9 cellular contexts compared by ENCODE assay signal in the genomic region with DNA sequence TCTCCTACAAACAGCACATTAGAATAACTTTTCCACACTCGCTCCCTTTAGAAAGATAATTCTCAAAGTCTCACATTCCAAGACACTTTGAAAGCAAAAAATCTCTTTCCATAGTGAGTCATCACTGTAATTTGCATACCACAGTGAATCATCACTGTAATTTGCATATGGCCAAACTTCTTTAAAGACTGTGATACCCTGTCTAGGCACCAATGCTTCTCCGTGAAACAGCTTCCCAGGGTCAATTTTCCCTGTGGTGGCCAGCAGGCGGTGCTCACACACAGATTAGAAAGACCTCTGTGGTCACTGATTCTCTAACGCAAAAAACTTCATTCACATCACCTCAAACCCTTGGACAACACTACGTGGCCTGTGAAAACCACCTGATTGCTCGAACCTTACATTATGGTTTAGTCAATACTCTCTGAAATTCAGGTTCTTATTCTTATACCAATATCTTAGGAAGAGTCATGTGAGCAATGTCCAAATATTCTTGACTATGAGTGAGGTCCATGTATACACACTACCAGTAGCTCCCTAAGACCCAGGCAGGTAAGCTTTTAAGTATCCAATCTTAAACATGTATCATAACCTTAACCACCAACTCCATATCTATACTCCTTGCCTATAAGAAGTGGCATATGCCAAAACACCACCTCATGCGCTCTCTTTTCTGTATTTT.
DNase-seq lines count a peak whose midpoint lies in the region; ATAC-seq and TF ChIP-seq lines count a peak whose summit lies in the region.
"Had no signal": no experiment of that assay in that cellular context is flagged by ENCODE, and none has a peak within 500 bp of the region (broad histone marks: within the 10 kb centered on the region; RNA-seq: fewer than 3 reads in every experiment).

No MANE protein-coding gene starts in this region.

- H3F3A ChIP-seq in SK-N-SH (replicated peaks; ENCODE audit: insufficient read depth), result no peaks in the 10 kb centered on the region

- H3K36me3 Mint-ChIP-seq in CD8-positive, alpha-beta T cell, result no peaks in the 10 kb centered on the region

- no peak overlapping the region for H3K4me3 ChIP-seq in CD8-positive, alpha-beta T cell (ENCODE audit: low read depth, low read length)
- H3K4me3 ChIP-seq in SK-N-SH (ENCODE audit: low read depth in 2 of 2, low read length in 1 of 2), result no peak overlapping the region; a peak in 1 of 4 replicates
- H3K4me3 ChIP-seq in left lung, result no peak overlapping the region

- TF ChIP-seq EP300 in SK-N-SH (IDR thresholded peaks at IDR 0.05; ENCODE audit: borderline replicate concordance in 1 of 2, low read depth in 1 of 2, low read length in 1 of 2), result no peak

- H3K79me2 ChIP-seq in SK-N-SH (ENCODE audit: insufficient read depth), result no peaks in the 10 kb centered on the region

- H2AFZ ChIP-seq in SK-N-SH (ENCODE audit: low read depth), result no peak overlapping the region

- TF ChIP-seq CTCF in CD8-positive, alpha-beta T cell (IDR thresholded peaks at IDR 0.05), result peak; percentile 27
- TF ChIP-seq CTCF in SK-N-SH (IDR thresholded peaks at IDR 0.05) (peak; percentile 78), left lung (IDR thresholded peaks at IDR 0.05) (peak; percentile 56 to 61)

- H3K36me3 ChIP-seq in CD8-positive, alpha-beta T cell (ENCODE audit: insufficient read depth, low read length), result no peaks in the 10 kb centered on the region
- H3K36me3 ChIP-seq in SK-N-SH (replicated peaks in 1 of 2; ENCODE audit: control insufficient read depth in 1 of 2, insufficient read depth in 2 of 2, low read length in 1 of 2) (no peaks in the 10 kb centered on the region), left lung (no peaks in the 10 kb centered on the region)

- no peaks in the 10 kb centered on the region for H3K9me3 ChIP-seq in CD8-positive, alpha-beta T cell (ENCODE audit: low read length)
- no peaks in the 10 kb centered on the region for H3K9me3 ChIP-seq in SK-N-SH
- H3K9me3 ChIP-seq in left lung, result peaks cover 0 to 2% of the 10 kb centered on the region in 2 donors

- DNase-seq in CD8-positive, alpha-beta T cell, result no peak
- peak; percentile 7 for DNase-seq in HuH-7.5 (ENCODE audit: low spot score)
- DNase-seq in SK-N-SH, result peak; percentile 42
- DNase-seq in cerebellar cortex (ENCODE audit: low spot score), result peak; percentile 48
- peak; percentile 41 to 80 for DNase-seq in left lung
- DNase-seq in stimulated activated CD8-positive, alpha-beta memory T cell treated with anti-CD3 and anti-CD28 coated beads, Interleukin-4, amount 100 ng/mL, for 24 hours (ENCODE audit: low read depth), result peak; percentile 20

- H3K4me1 Mint-ChIP-seq in CD8-positive, alpha-beta T cell (ENCODE audit: low read depth), result no peaks in the 10 kb centered on the region

- H3K4me1 ChIP-seq in CD8-positive, alpha-beta T cell (ENCODE audit: insufficient read depth, low read length), result no peaks in the 10 kb centered on the region
- H3K4me1 ChIP-seq in SK-N-SH (ENCODE audit: control insufficient read depth in 1 of 2, insufficient read depth in 2 of 2, low read depth in 1 of 2, low read length in 1 of 2) (no peaks in the 10 kb centered on the region), left lung (peaks cover 0 to 9% of the 10 kb centered on the region in 2 donors)

- intact Hi-C loops in CD8-positive, alpha-beta T cell (cut with DNase I, micrococcal nuclease), result loop anchor here (5.0 to 10.0 kb wide), 2 partner anchors 254 to 257 kb away; no protein-coding TSS in a partner anchor
- intact Hi-C loops in left lung (cut with DNase I), result no loop called here

- no peak overlapping the region for H3K4me3 Mint-ChIP-seq in CD8-positive, alpha-beta T cell
- H3K4me3 Mint-ChIP-seq: T-helper 1 cell treated with Interleukin-12 subunit alpha and Interleukin-12 subunit beta and Interleukin-4 antibody, amounts not matched to agents 30 μg/mL and 1 μg/mL, for 36 hours had no signal

- H3K4me2 ChIP-seq in SK-N-SH, result no peak overlapping the region

- H3K27me3 ChIP-seq in CD8-positive, alpha-beta T cell (ENCODE audit: insufficient read depth, low read length), result no peaks in the 10 kb centered on the region
- H3K27me3 ChIP-seq in SK-N-SH (ENCODE audit: insufficient read depth) (no peaks in the 10 kb centered on the region), left lung (no peaks in the 10 kb centered on the region)

- H3K9me2 ChIP-seq in SK-N-SH, result no peaks in the 10 kb centered on the region

- 31% methylated on average over 7 of the region's 7 CpGs for WGBS in SK-N-SH (ENCODE audit: low lambda C conversion rate)

- CTCF ChIA-PET in CD8-positive, alpha-beta T cell (lab: Charles Lee), result no interaction called here
- CTCF ChIA-PET in SK-N-SH (lab: Yijun Ruan, JAX), result interaction anchor here (0.5 to 4.7 kb wide), 54 partner anchors 10 to 1072 kb away, joined by 3 to 117 read pairs (median 4); partner anchors contain the start of gene PHACTR1

- peaks cover 3% of the 10 kb centered on the region for H3K9me3 Mint-ChIP-seq in CD8-positive, alpha-beta T cell

- POLR2A ChIA-PET in CD8-positive, alpha-beta T cell (lab: Charles Lee), result interaction anchor here (1.1 kb wide), 1 partner anchor 11 kb away, joined by 3 read pairs; no protein-coding TSS in a partner anchor
- POLR2A ChIA-PET in SK-N-SH (lab: Yijun Ruan, JAX), result no interaction called here

- peak; percentile 90 for TF ChIP-seq RAD21 in SK-N-SH (IDR thresholded peaks at IDR 0.05; ENCODE audit: low read length)

- H4K20me1 ChIP-seq in SK-N-SH (ENCODE audit: insufficient read depth), result no peaks in the 10 kb centered on the region

- no peak overlapping the region for H3K27ac Mint-ChIP-seq in CD8-positive, alpha-beta T cell
- H3K27ac Mint-ChIP-seq: T-helper 1 cell treated with Interleukin-12 subunit alpha and Interleukin-12 subunit beta and Interleukin-4 antibody, amounts not matched to agents 30 μg/mL and 1 μg/mL, for 36 hours had no signal

- no peak overlapping the region for H3K27ac ChIP-seq in CD8-positive, alpha-beta T cell (ENCODE audit: low read depth, low read length)
- H3K27ac ChIP-seq in SK-N-SH (ENCODE audit: low read depth in 2 of 2, low read length in 1 of 2) (no peak overlapping the region), left lung (no peak overlapping the region)

- no peak for ATAC-seq in CD8-positive, alpha-beta T cell
- ATAC-seq in GM19023 (IDR thresholded peaks at IDR 0.05; ENCODE audit: unreplicated experiment) (peak; percentile 66), left lung (peak; percentile 91), HG03039 (IDR thresholded peaks at IDR 0.05; ENCODE audit: unreplicated experiment) (no peak)

- H3K9ac ChIP-seq in SK-N-SH, result no peak overlapping the region

- peaks cover 22% of the 10 kb centered on the region for H3K27me3 Mint-ChIP-seq in CD8-positive, alpha-beta T cell (ENCODE audit: low read depth)

TF ChIP-seq in SK-N-SH, 30 proteins besides CTCF, POLR2A, EP300 and RAD21 (continues in another document):
- TF ChIP-seq FOSL2 (IDR thresholded peaks at IDR 0.05; ENCODE audit: borderline replicate concordance, low read depth), result peak; percentile 33; the same call in 1 of the 2 replicates
- TF ChIP-seq RCOR1 (IDR thresholded peaks at IDR 0.05; ENCODE audit: low read length), result peak; percentile 22; the same call in 1 of the 2 replicates
- TF ChIP-seq JUND (IDR thresholded peaks at IDR 0.05), result no peak
- no peak for TF ChIP-seq GATA2 (CRISPR knock-in tag; IDR thresholded peaks at IDR 0.05)
- TF ChIP-seq EZH2phosphoT487 (IDR thresholded peaks at IDR 0.05; ENCODE audit: borderline replicate concordance, low read depth), result no peak
- no peak for TF ChIP-seq TEAD4 (IDR thresholded peaks at IDR 0.05; ENCODE audit: borderline replicate concordance, insufficient read depth)
- no peak for TF ChIP-seq TAF1 (IDR thresholded peaks at IDR 0.05; ENCODE audit: borderline replicate concordance, low read depth, low read length)
- no peak for TF ChIP-seq FOXM1 (IDR thresholded peaks at IDR 0.05; ENCODE audit: low read depth)
- TF ChIP-seq NFIC (IDR thresholded peaks at IDR 0.05; ENCODE audit: borderline replicate concordance), result no peak
- TF ChIP-seq SIN3A (IDR thresholded peaks at IDR 0.05; ENCODE audit: borderline replicate concordance, low read depth, low read length), result no peak
- no peak for TF ChIP-seq POLR2AphosphoS5 (IDR thresholded peaks at IDR 0.05; ENCODE audit: low read depth, low read length)
- no peak for TF ChIP-seq MXI1 (IDR thresholded peaks at IDR 0.05; ENCODE audit: low read depth, low read length)
- no peak for TF ChIP-seq FOXJ3 (CRISPR knock-in tag; IDR thresholded peaks at IDR 0.05)
- peak; percentile 86 for TF ChIP-seq SMC3 (IDR thresholded peaks at IDR 0.05; ENCODE audit: low read depth, low read length)
- no peak for TF ChIP-seq REST (IDR thresholded peaks at IDR 0.05; ENCODE audit: low read depth, low read length)
- no peak for TF ChIP-seq GABPA (IDR thresholded peaks at IDR 0.05; ENCODE audit: low read depth)
- TF ChIP-seq RFX5 (IDR thresholded peaks at IDR 0.05; ENCODE audit: low read length), result no peak
- TF ChIP-seq CHD2 (IDR thresholded peaks at IDR 0.05; ENCODE audit: low read length, partially characterized antibody), result peak; percentile 11

Comparison
In these comparisons a context has a peak if more than half of its experiments do, and no peak if none do; other contexts are left out.
1. ATAC-seq: peak in GM19023 (single experiment) and left lung (single experiment); none in CD8-positive, alpha-beta T cell (single experiment) and HG03039 (single experiment).
2. DNase-seq: peak in HuH-7.5 (single experiment), SK-N-SH (single experiment), cerebellar cortex (single experiment), left lung (2 of 2) and stimulated activated CD8-positive, alpha-beta memory T cell treated with anti-CD3 and anti-CD28 coated beads, Interleukin-4, amount 100 ng/mL, for 24 hours (single experiment); none in CD8-positive, alpha-beta T cell (0 of 7).
3. CTCF ChIP-seq: peak in every context shown above with its lines; median percentile 78 in SK-N-SH; 58 in left lung; 27 in CD8-positive, alpha-beta T cell.
4. intact Hi-C loops: an anchor here in CD8-positive, alpha-beta T cell (5.0 to 10.0 kb wide); none called in left lung.